ENCODE assay signal across 23 cellular contexts in genomic region chr16:67544844-67545664, GRCh38. TPM values are rescaled to one million over a fixed set of nuclear protein-coding genes. Genes with fewer than 3 reads are reported as not detected.
DNase-seq lines count a peak whose midpoint lies in the region; ATAC-seq and TF ChIP-seq lines count a peak whose summit lies in the region.
"Had no signal": no experiment of that assay in that cellular context is flagged by ENCODE, and none has a peak within 500 bp of the region (broad histone marks: within the 10 kb centered on the region; RNA-seq: fewer than 3 reads in every experiment).

No MANE protein-coding gene starts in this region.

- no peaks in the 10 kb centered on the region for H3K9me3 ChIP-seq in Loucy (ENCODE audit: insufficient read depth, low read depth, low read length)
- H3K9me3 ChIP-seq in esophagus muscularis mucosa = no peaks in the 10 kb centered on the region
- H3K9me3 ChIP-seq: prostate gland, SJSA1, tibial nerve had no signal

- H3K27me3 Mint-ChIP-seq in activated T-cell treated with anti-CD3 and anti-CD28 coated beads, Interleukin-2, amount 50 U/mL, for 24 hours = no peaks in the 10 kb centered on the region
- H3K27me3 Mint-ChIP-seq in stimulated activated memory B cell treated with anti-CD40 and anti-IgM and Interleukin-4, amounts not matched to agents 10 μg/mL and 1 μg/mL and 100 μg/mL, for 72 hours = no peaks in the 10 kb centered on the region
- no peaks in the 10 kb centered on the region for H3K27me3 Mint-ChIP-seq in activated CD4-positive, alpha-beta memory T cell treated with anti-CD3 and anti-CD28 coated beads, Interleukin-2, amount 10 ng/mL, durations not matched to agents 7 days and 5 days
- H3K27me3 Mint-ChIP-seq: activated CD4-positive, alpha-beta T cell treated with anti-CD3 and anti-CD28 coated beads for 36 hours had no signal

- H3K4me1 Mint-ChIP-seq in activated T-cell treated with anti-CD3 and anti-CD28 coated beads, Interleukin-2, amount 50 U/mL, for 24 hours (ENCODE audit: low read depth) = peaks cover 45% of the 10 kb centered on the region
- peaks cover 87% of the 10 kb centered on the region for H3K4me1 Mint-ChIP-seq in stimulated activated memory B cell treated with anti-CD40 and anti-IgM and Interleukin-4, amounts not matched to agents 10 μg/mL and 1 μg/mL and 100 μg/mL, for 72 hours
- peaks cover 49% of the 10 kb centered on the region for H3K4me1 Mint-ChIP-seq in activated CD4-positive, alpha-beta memory T cell treated with anti-CD3 and anti-CD28 coated beads, Interleukin-2, amount 10 ng/mL, durations not matched to agents 7 days and 5 days
- H3K4me1 Mint-ChIP-seq: nephron had no signal

- peaks cover 14% of the 10 kb centered on the region; the same call in 1 of the 2 replicates for H3F3A ChIP-seq in Loucy (ENCODE audit: low read depth)

- CTCF ChIA-PET in activated CD4-positive, alpha-beta memory T cell treated with anti-CD3 and anti-CD28 coated beads, Interleukin-2, amount 10 ng/mL, durations not matched to agents 7 days and 5 days (lab: Charles Lee) = interaction anchor here (0.6 to 8.2 kb wide), 6 partner anchors 14 to 100 kb away, joined by 3 to 334 read pairs (median 18); partner anchors contain the start of genes ATP6V0D1, CARMIL2 and CTCF

- no peak for TF ChIP-seq CTCF in Loucy (conservative IDR thresholded peaks at IDR 0.05; ENCODE audit: low read length)
- TF ChIP-seq CTCF in esophagus muscularis mucosa (IDR thresholded peaks at IDR 0.05) = no peak

- H3K4me3 Mint-ChIP-seq in activated T-cell treated with anti-CD3 and anti-CD28 coated beads, Interleukin-2, amount 50 U/mL, for 24 hours = no peak overlapping the region
- H3K4me3 Mint-ChIP-seq in stimulated activated memory B cell treated with anti-CD40 and anti-IgM and Interleukin-4, amounts not matched to agents 10 μg/mL and 1 μg/mL and 100 μg/mL, for 72 hours = no peak overlapping the region
- H3K4me3 Mint-ChIP-seq in activated CD4-positive, alpha-beta memory T cell treated with anti-CD3 and anti-CD28 coated beads, Interleukin-2, amount 10 ng/mL, durations not matched to agents 7 days and 5 days = no peak overlapping the region
- H3K4me3 Mint-ChIP-seq: activated CD4-positive, alpha-beta T cell treated with anti-CD3 and anti-CD28 coated beads for 36 hours; CD8-positive, alpha-beta T cell; nephron had no signal

- POLR2A ChIA-PET in activated CD4-positive, alpha-beta memory T cell treated with anti-CD3 and anti-CD28 coated beads, Interleukin-2, amount 10 ng/mL, durations not matched to agents 7 days and 5 days (lab: Charles Lee) = interaction anchor here (1.6 to 8.8 kb wide), 3 partner anchors 14 to 100 kb away, joined by 6 to 277 read pairs (median 107); partner anchors contain the start of genes CARMIL2 and CTCF

- TF ChIP-seq EP300 in esophagus muscularis mucosa (IDR thresholded peaks at IDR 0.05) = no peak

- H3K9me2 ChIP-seq in Loucy (replicated peaks; ENCODE audit: low read depth, low read length) = no peaks in the 10 kb centered on the region

- no peak overlapping the region for H2AFZ ChIP-seq in Loucy (ENCODE audit: low read length)

- H3K27me3 ChIP-seq in Loucy (ENCODE audit: insufficient read depth, low read length, poor library complexity, severe bottlenecking) (no peaks in the 10 kb centered on the region), esophagus muscularis mucosa (no peaks in the 10 kb centered on the region)
- H3K27me3 ChIP-seq: SJSA1, tibial nerve had no signal

- H3K4me2 ChIP-seq in Loucy (ENCODE audit: low read depth, low read length, poor library complexity, severe bottlenecking) = no peak overlapping the region
- H3K4me2 ChIP-seq: smooth muscle cell had no signal

- H3K9ac ChIP-seq in Loucy (ENCODE audit: low read depth, low read length, poor library complexity, severe bottlenecking) = peak overlapping the region; percentile 98

- no peak for TF ChIP-seq POLR2A in esophagus muscularis mucosa (IDR thresholded peaks at IDR 0.05; ENCODE audit: low read depth)

- peaks cover 57% of the 10 kb centered on the region for H3K36me3 Mint-ChIP-seq in activated T-cell treated with anti-CD3 and anti-CD28 coated beads, Interleukin-2, amount 50 U/mL, for 24 hours (ENCODE audit: low read depth)
- peaks cover 63% of the 10 kb centered on the region for H3K36me3 Mint-ChIP-seq in stimulated activated memory B cell treated with anti-CD40 and anti-IgM and Interleukin-4, amounts not matched to agents 10 μg/mL and 1 μg/mL and 100 μg/mL, for 72 hours
- peaks cover 29% of the 10 kb centered on the region for H3K36me3 Mint-ChIP-seq in activated CD4-positive, alpha-beta memory T cell treated with anti-CD3 and anti-CD28 coated beads, Interleukin-2, amount 10 ng/mL, durations not matched to agents 7 days and 5 days (ENCODE audit: low read depth)

- peaks cover 51% of the 10 kb centered on the region for H3K4me1 ChIP-seq in Loucy (ENCODE audit: insufficient read depth, low read length, poor library complexity, severe bottlenecking)
- peaks cover 54 to 85% (median 72%) of the 10 kb centered on the region in 4 donors for H3K4me1 ChIP-seq in esophagus muscularis mucosa
- H3K4me1 ChIP-seq: prostate gland had no signal

- peak overlapping the region; percentile 59 for H3K27ac Mint-ChIP-seq in activated T-cell treated with anti-CD3 and anti-CD28 coated beads, Interleukin-2, amount 50 U/mL, for 24 hours
- peak overlapping the region; percentile 63 for H3K27ac Mint-ChIP-seq in stimulated activated memory B cell treated with anti-CD40 and anti-IgM and Interleukin-4, amounts not matched to agents 10 μg/mL and 1 μg/mL and 100 μg/mL, for 72 hours
- no peak overlapping the region for H3K27ac Mint-ChIP-seq in activated CD4-positive, alpha-beta memory T cell treated with anti-CD3 and anti-CD28 coated beads, Interleukin-2, amount 10 ng/mL, durations not matched to agents 7 days and 5 days
- H3K27ac Mint-ChIP-seq: activated CD4-positive, alpha-beta T cell treated with anti-CD3 and anti-CD28 coated beads for 36 hours; CD8-positive, alpha-beta T cell; nephron had no signal

- no peak overlapping the region for H3K4me3 ChIP-seq in Loucy (ENCODE audit: low read length, poor library complexity, severe bottlenecking)
- no peak overlapping the region for H3K4me3 ChIP-seq in esophagus muscularis mucosa
- H3K4me3 ChIP-seq: lung, prostate gland, SJSA1, smooth muscle cell, tibial nerve had no signal

- H3K36me3 ChIP-seq in Loucy (ENCODE audit: insufficient read depth, low read length) (peaks cover 4% of the 10 kb centered on the region; the same call in 1 of the 2 replicates), esophagus muscularis mucosa (peaks cover 26 to 95% (median 89%) of the 10 kb centered on the region in 4 donors)

- no peak for ATAC-seq in stimulated activated memory B cell treated with anti-CD40 and anti-IgM and Interleukin-4, amounts not matched to agents 10 μg/mL and 1 μg/mL and 100 μg/mL, for 72 hours
- no peak for ATAC-seq in activated CD4-positive, CD25-positive, alpha-beta regulatory T cell treated with anti-CD3 and anti-CD28 coated beads, Interleukin-2, amount 50 U/mL, for 24 hours
- ATAC-seq: activated CD4-positive, alpha-beta T cell treated with anti-CD3 and anti-CD28 coated beads for 36 hours; CD8-positive, alpha-beta T cell had no signal

- H4K20me1 ChIP-seq in Loucy (ENCODE audit: insufficient read depth, low read length, poor library complexity, severe bottlenecking) = peaks cover 5% of the 10 kb centered on the region

- no peaks in the 10 kb centered on the region for H3K9me3 Mint-ChIP-seq in activated T-cell treated with anti-CD3 and anti-CD28 coated beads, Interleukin-2, amount 50 U/mL, for 24 hours
- no peaks in the 10 kb centered on the region for H3K9me3 Mint-ChIP-seq in stimulated activated memory B cell treated with anti-CD40 and anti-IgM and Interleukin-4, amounts not matched to agents 10 μg/mL and 1 μg/mL and 100 μg/mL, for 72 hours
- no peaks in the 10 kb centered on the region for H3K9me3 Mint-ChIP-seq in activated CD4-positive, alpha-beta memory T cell treated with anti-CD3 and anti-CD28 coated beads, Interleukin-2, amount 10 ng/mL, durations not matched to agents 7 days and 5 days
- H3K9me3 Mint-ChIP-seq: CD8-positive, alpha-beta T cell; nephron had no signal

- H3K79me2 ChIP-seq in Loucy (ENCODE audit: insufficient read depth, low read length) = peaks cover 21% of the 10 kb centered on the region

- peak overlapping the region in 1 of 4 donors; percentile 40 for H3K27ac ChIP-seq in esophagus muscularis mucosa (replicated peaks in 1 of 4)
- H3K27ac ChIP-seq: epithelial cell of prostate, prostate gland, SJSA1 had no signal

- intact Hi-C loops in esophagus muscularis mucosa (cut with DNase I) = no loop called here

- 80% methylated on average over 10 of the region's 15 CpGs for WGBS in esophagus muscularis mucosa

- no peak for DNase-seq in activated T-cell treated with anti-CD3 and anti-CD28 coated beads, Interleukin-2, amount 50 U/mL, for 24 hours
- no peak for DNase-seq in activated T-cell treated with anti-CD3 and anti-CD28 coated beads, Interleukin-2, amount 50 U/mL, for 1 hour
- DNase-seq in esophagus muscularis mucosa (ENCODE audit: extremely low spot score) = peak; percentile 88
- DNase-seq in activated CD4-positive, alpha-beta memory T cell treated with anti-CD3 and anti-CD28 coated beads, Interleukin-2, amount 10 ng/mL, durations not matched to agents 7 days and 5 days = no peak
- DNase-seq in COLO829 (ENCODE audit: low spot score) = no peak
- DNase-seq: activated CD4-positive, alpha-beta T cell treated with anti-CD3 and anti-CD28 coated beads for 36 hours; activated naive CD4-positive, alpha-beta T cell; CD8-positive, alpha-beta T cell; cortex of kidney; EL; NCI-H1048; NCI-H526 treated with DMSO at 0.1 percent for 48 hours; T1000 had no signal

RNA-seq across cellular contexts. Expression of gene RIPOR1, which starts 16.4 kb away (rescaled TPM):
- total RNA-seq in esophagus muscularis mucosa = 100 to 1,000 TPM in 1 of 4 donors, 10 to 100 TPM in 3; 63.1 to 108 (median 68.4) TPM
- 10 to 100 TPM; 24.6 to 32.7 TPM for total RNA-seq in activated CD4-positive, alpha-beta memory T cell treated with anti-CD3 and anti-CD28 coated beads, Interleukin-2, amount 10 ng/mL, durations not matched to agents 7 days and 5 days

RNA-seq across cellular contexts. Expression of gene CTCF, which starts 17.3 kb away (rescaled TPM):
- total RNA-seq in esophagus muscularis mucosa = 10 to 100 TPM; 27.5 to 46.3 (median 38.5) TPM
- 10 to 100 TPM; 74.9 to 76.9 TPM for total RNA-seq in activated CD4-positive, alpha-beta memory T cell treated with anti-CD3 and anti-CD28 coated beads, Interleukin-2, amount 10 ng/mL, durations not matched to agents 7 days and 5 days
